8 cellular contexts compared by ENCODE assay signal in the genomic region with DNA sequence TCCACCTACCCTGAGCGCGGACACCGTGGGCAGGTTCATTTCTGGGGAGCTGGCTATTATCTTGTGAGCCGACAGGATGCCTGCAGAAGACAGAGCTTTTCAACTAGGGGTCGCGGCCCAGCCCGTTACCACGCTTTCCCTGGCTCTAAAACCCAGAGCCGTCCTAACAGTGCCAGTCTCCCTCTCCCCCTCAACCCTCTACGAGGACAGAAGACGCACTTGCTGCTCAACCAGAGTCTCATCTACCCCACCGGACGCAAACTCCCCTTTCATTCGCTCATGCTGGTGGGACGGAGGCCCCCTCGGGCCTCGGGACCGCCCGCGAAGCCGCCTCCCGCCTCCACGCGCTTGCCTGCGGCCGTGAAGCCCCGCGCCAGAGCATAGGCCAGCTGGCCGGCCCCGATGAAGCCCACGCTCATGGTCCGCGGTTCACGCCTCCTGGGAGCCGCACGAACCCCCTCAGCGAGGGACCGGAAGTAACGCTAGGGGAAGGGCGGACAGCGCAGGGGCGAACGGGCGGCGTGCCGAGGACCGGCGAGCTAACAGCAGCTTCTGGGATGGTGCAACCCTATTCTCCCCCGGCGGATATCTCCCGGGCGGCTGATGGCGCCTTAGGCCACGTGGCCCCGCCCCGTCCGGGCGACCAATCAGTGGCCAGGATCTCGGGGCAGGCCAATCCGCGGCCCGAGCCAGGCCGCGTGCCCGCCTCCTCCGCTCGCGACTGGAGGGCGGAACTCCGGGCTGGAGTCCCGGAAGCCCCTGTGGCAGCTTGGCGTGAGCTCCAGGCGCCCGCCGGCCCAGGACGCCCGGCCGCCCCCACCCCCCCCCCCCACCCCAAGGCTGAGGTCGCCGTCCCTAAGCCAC. TPM values are rescaled to one million over a fixed set of nuclear protein-coding genes. Genes with fewer than 3 reads are reported as not detected.
DNase-seq lines count a peak whose midpoint lies in the region; ATAC-seq and TF ChIP-seq lines count a peak whose summit lies in the region.

A gene (minus strand): TSS at position 559 of the 864 bp plus-strand sequence. CDS start 140 bp downstream, at position 419.

- peak within 1 kb of the TSS; percentile 94 for H3K4me2 ChIP-seq in mesendoderm (ENCODE audit: low read length)

- peaks cover 27% of the 10 kb centered on the region for H3K36me3 Mint-ChIP-seq in effector memory CD8-positive, alpha-beta T cell (ENCODE audit: insufficient read depth)

- H2AK5ac ChIP-seq in mesendoderm (ENCODE audit: low read length): peak within 1 kb of the TSS; percentile 97

- H2BK15ac ChIP-seq in mesendoderm (replicated peaks; ENCODE audit: low read depth): no peak within 1 kb of the TSS

- H3K56ac ChIP-seq in mesendoderm (ENCODE audit: low read length): peak within 1 kb of the TSS; percentile 100

- peak within 1 kb of the TSS; percentile 70 for H3K4ac ChIP-seq in mesendoderm (ENCODE audit: low read depth, low read length)

- H3K27ac Mint-ChIP-seq in effector memory CD8-positive, alpha-beta T cell: peak within 1 kb of the TSS; percentile 97

- peak; percentile 97 for ATAC-seq in effector memory CD8-positive, alpha-beta T cell (replicated peaks)

- CTCF ChIA-PET in activated CD8-positive, alpha-beta memory T cell treated with anti-CD3 and anti-CD28 coated beads for 36 hours (lab: Charles Lee): interaction anchor here (0.6 to 2.6 kb wide), 7 partner anchors 13 to 448 kb away, joined by 3 to 9 read pairs (median 4); a partner anchor contains a TSS

- DNase-seq in CMK (ENCODE audit: low read depth) (peak; percentile 97), GM20000 (ENCODE audit: low spot score) (peak; percentile 100), HT-29 (ENCODE audit: low spot score) (peak; percentile 96), NOMO-1 (lab: John Stamatoyannopoulos, UW; ENCODE audit: unreplicated experiment in 2 of 2) (peak; percentile 96 to 98), mesendoderm (peak; percentile 98)
- peak; percentile 91 to 95 (median 94) for DNase-seq in effector memory CD8-positive, alpha-beta T cell
- peak; percentile 84 for DNase-seq in stimulated activated CD8-positive, alpha-beta memory T cell treated with anti-CD3 and anti-CD28 coated beads, Interleukin-15, amount 100 ng/mL, for 1 hour (ENCODE audit: low read depth)

- peak within 1 kb of the TSS; percentile 83 for H3K18ac ChIP-seq in mesendoderm (ENCODE audit: low read length)

- POLR2A ChIA-PET in activated CD8-positive, alpha-beta memory T cell treated with anti-CD3 and anti-CD28 coated beads for 36 hours (lab: Charles Lee): interaction anchor here (0.6 to 2.6 kb wide), 10 partner anchors 9 to 479 kb away, joined by 3 to 17 read pairs (median 4); a partner anchor contains a TSS

- TF ChIP-seq CTCF in GM20000 (IDR thresholded peaks at IDR 0.05; ENCODE audit: extremely low read depth, missing control alignments): no peak

- no peaks in the 10 kb centered on the region for H3K9me3 Mint-ChIP-seq in effector memory CD8-positive, alpha-beta T cell

- peak within 1 kb of the TSS; percentile 99 for H3K4me3 ChIP-seq in mesendoderm (ENCODE audit: low read length)

- H3K36me3 ChIP-seq in mesendoderm (ENCODE audit: control insufficient read depth, insufficient read depth, low read length): peaks cover 15% of the 10 kb centered on the region

- peak within 1 kb of the TSS; percentile 1 for H2BK120ac ChIP-seq in mesendoderm (ENCODE audit: low read depth, low read length)

- H3K27me3 Mint-ChIP-seq in effector memory CD8-positive, alpha-beta T cell: no peaks in the 10 kb centered on the region

- peaks cover 17% of the 10 kb centered on the region for H3K79me2 ChIP-seq in mesendoderm (ENCODE audit: control insufficient read depth, insufficient read depth, low read length)

- peak within 1 kb of the TSS; percentile 100 for H3K9ac ChIP-seq in mesendoderm (ENCODE audit: low read length)

- peak within 1 kb of the TSS; percentile 78 for H4K8ac ChIP-seq in mesendoderm (ENCODE audit: low read depth, low read length)

- no CpG with 5 or more reads among the region's 80 CpGs for WGBS in mesendoderm (ENCODE audit: extremely low coverage, insufficient coverage, low lambda C conversion rate)

- H3K23ac ChIP-seq in mesendoderm (ENCODE audit: low read length): peak within 1 kb of the TSS; percentile 97

- no peaks in the 10 kb centered on the region for H3K27me3 ChIP-seq in mesendoderm (ENCODE audit: insufficient read depth, low read length, poor library complexity)

- peaks cover 11 to 21% of the 10 kb centered on the region in 2 donors for H3K4me1 Mint-ChIP-seq in effector memory CD8-positive, alpha-beta T cell (ENCODE audit: low read depth in 2 of 2)

- H3K4me1 ChIP-seq in mesendoderm (ENCODE audit: control insufficient read depth, low read depth, low read length): peaks cover 3% of the 10 kb centered on the region

- peak within 1 kb of the TSS; percentile 98 for H2BK5ac ChIP-seq in mesendoderm (ENCODE audit: low read length)

- peak within 1 kb of the TSS; percentile 96 to 97 for H3K4me3 Mint-ChIP-seq in effector memory CD8-positive, alpha-beta T cell

- H4K5ac ChIP-seq in mesendoderm (ENCODE audit: low read length): no peak within 1 kb of the TSS

- peak within 1 kb of the TSS; percentile 97 for H3K27ac ChIP-seq in mesendoderm (ENCODE audit: low read depth, low read length)

- H3K79me1 ChIP-seq in mesendoderm (ENCODE audit: low read length): peaks cover 21% of the 10 kb centered on the region

RNA-seq across cellular contexts. Expression of the gene that starts here (rescaled TPM):
- total RNA-seq in HT-29 (2014; rRNA removed; shearing (Covaris generic)): 60.6 and 67.4 TPM in 2 replicates
- 100 to 1,000 TPM; 134 to 140 TPM for total RNA-seq in activated CD8-positive, alpha-beta memory T cell treated with anti-CD3 and anti-CD28 coated beads for 36 hours
- polyA plus RNA-seq in mesendoderm (2013, experiment 1 of 2): 94.1 TPM
- 95.3 TPM for polyA plus RNA-seq in mesendoderm (2013, experiment 2 of 2)

Comparison
In these comparisons a context has a peak if more than half of its experiments do, and no peak if none do; other contexts are left out.
1. Peak in every context shown above with its lines: DNase-seq, ATAC-seq, H3K4me3 ChIP-seq and H3K27ac ChIP-seq.